1 cellular context compared by ENCODE assay signal in genomic region chr21:44818636-44819011, GRCh38.
TF ChIP-seq lines count a peak whose summit lies in the region.

No MANE protein-coding gene starts in this region.

TF ChIP-seq in H1, 55 proteins besides CTCF, POLR2A, EP300 and RAD21:
- peak; percentile 68 for TF ChIP-seq E2F6 (IDR thresholded peaks at IDR 0.05)
- no peak for TF ChIP-seq ASH2L (IDR thresholded peaks at IDR 0.05; ENCODE audit: low read length)
- peak; percentile 27; the same call in 1 of the 2 replicates for TF ChIP-seq MAX (IDR thresholded peaks at IDR 0.05)
